In the genomic region with DNA sequence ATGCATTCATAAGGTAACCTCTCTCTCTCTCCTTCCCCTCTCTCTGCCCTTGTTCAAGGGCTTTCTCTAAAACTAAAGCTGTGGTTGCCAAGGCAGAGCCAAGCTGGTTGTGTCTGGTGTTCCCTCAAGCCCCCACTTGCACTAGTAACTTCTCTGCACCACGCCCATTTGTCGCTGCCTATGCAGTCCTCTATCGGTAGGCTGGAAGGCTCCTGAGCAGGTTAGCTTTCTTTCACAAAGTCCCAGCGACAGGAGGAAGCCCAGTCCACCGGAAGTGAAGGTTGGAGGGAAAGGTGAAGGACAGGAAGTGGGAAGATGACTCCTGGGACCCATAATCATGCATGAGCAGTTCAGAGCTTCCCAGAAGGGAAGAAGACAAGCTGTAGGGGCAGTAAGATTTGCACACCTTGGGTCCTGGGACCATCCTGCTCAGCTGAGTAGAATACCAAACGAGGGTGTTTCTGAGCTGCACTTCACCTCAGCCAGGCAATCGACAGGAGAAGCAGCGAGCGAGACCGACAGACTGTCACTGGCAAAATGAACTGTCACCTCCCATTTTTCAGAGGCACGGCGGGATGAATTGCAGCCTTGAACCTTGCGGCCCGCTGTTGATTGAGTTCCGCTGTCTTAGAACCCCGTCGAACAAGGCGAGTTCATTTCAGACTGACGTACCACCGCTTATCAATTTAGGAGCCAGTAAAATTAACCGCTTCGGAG, we compare ENCODE assay signal across 12 cellular contexts. TPM values are rescaled to one million over a fixed set of nuclear protein-coding genes. Genes with fewer than 3 reads are reported as not detected.
DNase-seq lines count a peak whose midpoint lies in the region; ATAC-seq, FAIRE-seq and TF ChIP-seq lines count a peak whose summit lies in the region.
"Had no signal": no experiment of that assay in that cellular context is flagged by ENCODE, and none has a peak within 500 bp of the region (broad histone marks: within the 10 kb centered on the region; RNA-seq: fewer than 3 reads in every experiment).

No MANE protein-coding gene starts in this region.

- H3K36me3 ChIP-seq in GM12878 (ENCODE audit: control insufficient read depth in 2 of 2, insufficient read depth in 2 of 2, low read length in 1 of 2) (no peaks in the 10 kb centered on the region), psoas muscle (ENCODE audit: insufficient read depth in 1 of 2, low read depth in 1 of 2) (no peaks in the 10 kb centered on the region)
- H3K36me3 ChIP-seq: spleen had no signal

- peak overlapping the region in 2 of 3 donors; percentile 6 to 70 for H3K4me3 Mint-ChIP-seq in T-cell

- H3K27me3 ChIP-seq in GM12878 (replicated peaks in 1 of 2; ENCODE audit: control insufficient read depth in 2 of 2, insufficient read depth in 2 of 2, low read length in 1 of 2): no peaks in the 10 kb centered on the region
- H3K27me3 ChIP-seq in psoas muscle (ENCODE audit: insufficient read depth in 3 of 3, low read length in 2 of 3): peaks cover 0 to 8% (median 0%) of the 10 kb centered on the region in 3 donors

- peak overlapping the region; percentile 80 for H2AFZ ChIP-seq in GM12878 (ENCODE audit: control insufficient read depth, low read depth, low read length)

- peak; percentile 38 for DNase-seq in activated T-cell treated with anti-CD3 and anti-CD28 coated beads, Interleukin-2, amount 50 U/mL, for 1 hour
- no peak for DNase-seq in activated T-cell treated with anti-CD3 and anti-CD28 coated beads for 4 hours
- DNase-seq in T-cell: peak in 31 of 34 experiments; percentile 16 to 63 (median 44)
- no peak for DNase-seq in GM12878 (ENCODE audit: low read depth, low spot score)
- DNase-seq in stimulated activated naive CD4-positive, alpha-beta T cell (lab: John Stamatoyannopoulos, UW): peak; percentile 19 to 57 (median 36)
- DNase-seq in psoas muscle: no peak
- DNase-seq in HT-29 (ENCODE audit: low spot score): no peak
- no peak for DNase-seq in NCI-H226
- DNase-seq: spleen had no signal

- no peaks in the 10 kb centered on the region for H3K36me3 Mint-ChIP-seq in T-cell

- peak overlapping the region; percentile 84 to 87 for H3K27ac Mint-ChIP-seq in T-cell

- H3K4me1 Mint-ChIP-seq in T-cell: peaks cover 67 to 79% (median 74%) of the 10 kb centered on the region in 3 donors

- no peak overlapping the region for H3K9ac ChIP-seq in GM12878 (ENCODE audit: control insufficient read depth, insufficient read depth, low read length)

- H3K27me3 Mint-ChIP-seq in T-cell: no peaks in the 10 kb centered on the region

- peaks cover 45% of the 10 kb centered on the region for H3K4me1 ChIP-seq in GM12878 (ENCODE audit: control insufficient read depth, insufficient read depth, low read length)
- no peaks in the 10 kb centered on the region for H3K4me1 ChIP-seq in psoas muscle

- TF ChIP-seq CTCF in GM12878 (IDR thresholded peaks at IDR 0.05 in 2 of 3, conservative IDR thresholded peaks at IDR 0.05 in 1 of 3; ENCODE audit: control insufficient read depth in 2 of 3, extremely low read depth in 1 of 3, insufficient read depth in 1 of 3, low read depth in 3 of 3, low read length in 3 of 3) (no peak), psoas muscle (IDR thresholded peaks at IDR 0.05) (no peak)

- POLR2A ChIA-PET in T-cell (lab: Charles Lee) (no interaction called here), GM12878 (lab: Charles Lee) (interaction anchor here (1.6 kb wide), 1 partner anchor 33 kb away, joined by 4 read pairs; no protein-coding TSS in a partner anchor)

- H3K4me3 ChIP-seq in GM12878: no peak overlapping the region
- H3K4me3 ChIP-seq in psoas muscle: no peak overlapping the region
- H3K4me3 ChIP-seq: spleen had no signal

- no peak for TF ChIP-seq EP300 in GM12878 (IDR thresholded peaks at IDR 0.05; ENCODE audit: borderline replicate concordance in 1 of 2, control insufficient read depth in 1 of 2, low read depth in 2 of 2, low read length in 2 of 2)

- H3K9me3 Mint-ChIP-seq in T-cell: peaks cover 0 to 5% (median 5%) of the 10 kb centered on the region in 3 donors

- H3K9me3 ChIP-seq in GM12878 (replicated peaks; ENCODE audit: control insufficient read depth, insufficient read depth, low read length): no peaks in the 10 kb centered on the region; the same call in 2 of the 3 replicates
- H3K9me3 ChIP-seq in psoas muscle: no peaks in the 10 kb centered on the region
- H3K9me3 ChIP-seq: spleen had no signal

- H3K27ac ChIP-seq in GM12878 (ENCODE audit: control insufficient read depth, insufficient read depth) (no peak overlapping the region), psoas muscle (no peak overlapping the region)

- TF ChIP-seq POLR2A in GM12878 (IDR thresholded peaks at IDR 0.05; ENCODE audit: low read depth, low read length): no peak

- no peak for FAIRE-seq in GM12878 (lab: Jason Lieb, UNC)
- FAIRE-seq: bronchial epithelial cell, G401.6 had no signal

- no peak for TF ChIP-seq RAD21 in GM12878 (IDR thresholded peaks at IDR 0.05; ENCODE audit: insufficient read depth, low read depth, low read length)

- WGBS in GM12878 (ENCODE audit: insufficient coverage, insufficient replicate concordance, low lambda C conversion rate, missing lambda C conversion rate): 65% methylated on average over 22 of the region's 22 CpGs
- 68 to 73% (median 69%) methylated on average over 22 of the region's 22 CpGs for WGBS in psoas muscle, 3 donors

- in situ Hi-C loops in GM12878 (cut with MboI): no loop called here

- no peaks in the 10 kb centered on the region for H3K79me2 ChIP-seq in GM12878 (ENCODE audit: control insufficient read depth, insufficient read depth, low read length)

- CTCF ChIA-PET in T-cell (lab: Charles Lee): interaction anchor here in 1 of 2 donors (0.6 to 1.8 kb wide), 5 partner anchors 9 to 93 kb away, joined by 3 to 6 read pairs (median 4); no protein-coding TSS in a partner anchor
- CTCF ChIA-PET in GM12878 (lab: Yijun Ruan, JAX): interaction anchor here (0.6 to 5.7 kb wide), 3 partner anchors 11 to 332 kb away, joined by 3 to 28 read pairs (median 4); no protein-coding TSS in a partner anchor

- intact Hi-C loops in GM12878 (cut with micrococcal nuclease; ENCODE audit: unreplicated experiment): no loop called here
- intact Hi-C loops in psoas muscle (cut with DNase I): no loop called here

- BruUV-seq in GM12878 (replicated peaks; lab: Mats Ljungman, UMichigan): no TSS peak

- peak overlapping the region; percentile 51 for H3K4me2 ChIP-seq in GM12878 (ENCODE audit: control insufficient read depth, insufficient read depth)

- ATAC-seq in T-cell (replicated peaks in 1 of 4): peak in 3 of 4 experiments; percentile 14 to 50 (median 21)
- no peak for ATAC-seq in GM12878
- no peak for ATAC-seq in psoas muscle

- SMC1A ChIA-PET in GM12878 (lab: Charles Lee; ENCODE audit: uncharacterized antibody, unreplicated experiment): interaction anchor here (1.8 to 3.8 kb wide), 3 partner anchors 9 to 12 kb away, joined by 7 to 14 read pairs (median 13); no protein-coding TSS in a partner anchor

- no peaks in the 10 kb centered on the region for H4K20me1 ChIP-seq in GM12878 (ENCODE audit: control insufficient read depth, insufficient read depth)

- RAD21 ChIA-PET in GM12878 (lab: Charles Lee; ENCODE audit: unreplicated experiment): interaction anchor here (0.9 to 1.3 kb wide), 3 partner anchors 10 to 108 kb away, joined by 3 read pairs; no protein-coding TSS in a partner anchor

TF ChIP-seq in GM12878, 131 proteins besides CTCF, POLR2A, EP300 and RAD21:
- no peak for TF ChIP-seq BRCA1 (IDR thresholded peaks at IDR 0.05; ENCODE audit: low read depth, low read length)
- 0 out of 2 replicates have a peak, but pooled peaks have one; percentile 44 for TF ChIP-seq GABPA (IDR thresholded peaks at IDR 0.05; ENCODE audit: low read depth)
- TF ChIP-seq SPI1 (IDR thresholded peaks at IDR 0.05; ENCODE audit: borderline replicate concordance, insufficient read depth, low read depth, low read length): peak; percentile 16; the same call in 1 of the 2 replicates
- TF ChIP-seq PAX5 (IDR thresholded peaks at IDR 0.05; ENCODE audit: borderline replicate concordance, low read depth, low read length): 0 out of 2 replicates have a peak, but pooled peaks have one; percentile 16
- TF ChIP-seq, protein P1, sequence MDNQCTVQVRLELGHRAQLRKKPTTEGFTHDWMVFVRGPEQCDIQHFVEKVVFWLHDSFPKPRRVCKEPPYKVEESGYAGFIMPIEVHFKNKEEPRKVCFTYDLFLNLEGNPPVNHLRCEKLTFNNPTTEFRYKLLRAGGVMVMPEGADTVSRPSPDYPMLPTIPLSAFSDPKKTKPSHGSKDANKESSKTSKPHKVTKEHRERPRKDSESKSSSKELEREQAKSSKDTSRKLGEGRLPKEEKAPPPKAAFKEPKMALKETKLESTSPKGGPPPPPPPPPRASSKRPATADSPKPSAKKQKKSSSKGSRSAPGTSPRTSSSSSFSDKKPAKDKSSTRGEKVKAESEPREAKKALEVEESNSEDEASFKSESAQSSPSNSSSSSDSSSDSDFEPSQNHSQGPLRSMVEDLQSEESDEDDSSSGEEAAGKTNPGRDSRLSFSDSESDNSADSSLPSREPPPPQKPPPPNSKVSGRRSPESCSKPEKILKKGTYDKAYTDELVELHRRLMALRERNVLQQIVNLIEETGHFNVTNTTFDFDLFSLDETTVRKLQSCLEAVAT (IDR thresholded peaks at IDR 0.05): peak; percentile 68; the same call in 1 of the 2 replicates

RNA-seq across cellular contexts. Expression of a gene that starts 14.7 kb away (rescaled TPM):
- 100 to 1,000 TPM in 2 of 5 donors, 10 to 100 TPM in 3; 71.5 to 142 (median 80.4) TPM for total RNA-seq in T-cell
- total RNA-seq in GM12878 (2013; cell fraction: nucleolus; rRNA removed): 105 and 107 TPM in 2 replicates
- total RNA-seq in GM12878 (2014; rRNA removed): 18.0 and 18.4 TPM in 2 replicates
- total RNA-seq in GM12878 (2014; rRNA removed; fragmentation: Illumina TruSeq; extraction: Trizol): 34.5 and 38.7 TPM in 2 replicates
- total RNA-seq in GM12878 (2021): 36.6 and 38.4 TPM in 2 replicates
- 60.0 TPM for polyA plus RNA-seq in GM12878 (2011; ENCODE audit: low read depth)
- 97.6 and 149 TPM in 2 replicates for polyA plus RNA-seq in GM12878 (2011; rRNA removed)
- polyA plus RNA-seq in GM12878 (2011; cell fraction: cytosol; rRNA removed): 72.9 and 113 TPM in 2 replicates
- 45.5 and 54.5 TPM in 2 replicates for polyA plus RNA-seq in GM12878 (2011; cell fraction: nucleus; rRNA removed)
- polyA plus RNA-seq in GM12878 (2012): 57.2 and 78.2 TPM in 2 replicates
- polyA plus RNA-seq in GM12878 (2014; fragmentation: Illumina TruSeq; extraction: Trizol): 72.1 and 78.5 TPM in 2 replicates
- polyA plus RNA-seq in GM12878 (2014; fragmentation: Nextera tagmentation; extraction: Ambion mirVana): 10 to 100 TPM; 17.1 to 34.2 TPM
- 27.4 and 35.2 TPM in 2 replicates for polyA plus RNA-seq in GM12878 (2014; rRNA removed)
- 10 to 100 TPM; 42.7 to 46.3 TPM for polyA plus RNA-seq in GM12878 (2016; fragmentation: Nextera tagmentation; extraction: Ambion mirVana)
- polyA minus RNA-seq in GM12878 (2011; rRNA and poly(A)+ RNA removed): 60.6 and 66.1 TPM in 2 replicates
- polyA minus RNA-seq in GM12878 (2011; cell fraction: cytosol; rRNA and poly(A)+ RNA removed): 18.0 and 20.8 TPM in 2 replicates
- 49.3 and 76.1 TPM in 2 replicates for polyA minus RNA-seq in GM12878 (2011; cell fraction: nucleus; rRNA and poly(A)+ RNA removed)
- 1 to 10 TPM in 1 of 4 donors, under 1 TPM in 2, not detected in 1; 0.42 to 1.0 (median 0.44) TPM for total RNA-seq in psoas muscle
- under 1 TPM in 2 of 3 donors, not detected in 1; 0.09 to 0.12 TPM for polyA plus RNA-seq in psoas muscle
- total RNA-seq in HT-29 (2014; rRNA removed; shearing (Covaris generic)): 4.3 and 4.7 TPM in 2 replicates
- total RNA-seq: bronchial epithelial cell, SK-MEL-5 had no signal

Comparison
In these comparisons a context has a peak if more than half of its experiments do, and no peak if none do; other contexts are left out.
1. DNase-seq: peak in activated T-cell treated with anti-CD3 and anti-CD28 coated beads, Interleukin-2, amount 50 U/mL, for 1 hour (single experiment), T-cell (31 of 34) and stimulated activated naive CD4-positive, alpha-beta T cell (6 of 6); none in activated T-cell treated with anti-CD3 and anti-CD28 coated beads for 4 hours (single experiment), GM12878 (single experiment), psoas muscle (0 of 2), HT-29 (single experiment) and NCI-H226 (single experiment).
2. ATAC-seq: peak in T-cell (3 of 4); none in GM12878 (single experiment) and psoas muscle (0 of 4).